Comparison of ENCODE assay signal across 8 cellular contexts in genomic region chr2:233331536-233331935, GRCh38. TPM values are rescaled to one million over a fixed set of nuclear protein-coding genes. Genes with fewer than 3 reads are reported as not detected.
A peak's percentile ranks its signal among the peaks of the same experiment; 100 is the strongest.
DNase-seq lines count a peak whose midpoint lies in the region; ATAC-seq, FAIRE-seq and TF ChIP-seq lines count a peak whose summit lies in the region.

No MANE protein-coding gene starts in this region.

- H2AFZ ChIP-seq in HepG2 (ENCODE audit: low read length) = no peak overlapping the region

- H3K4me2 ChIP-seq in HepG2 (ENCODE audit: low read depth, low read length) = no peak overlapping the region

- H3K4me3 ChIP-seq in liver (ENCODE audit: low read depth in 1 of 3, low read length in 3 of 3) (no peak overlapping the region), HepG2 (replicated peaks in 1 of 3; ENCODE audit: insufficient read depth in 1 of 3, low read depth in 2 of 3, low read length in 3 of 3) (no peak overlapping the region), HL-60 (replicated peaks; ENCODE audit: insufficient read depth, low read length) (no peak overlapping the region)

- H3K4me1 ChIP-seq in liver (ENCODE audit: control insufficient read depth in 4 of 4, insufficient read depth in 4 of 4, low read length in 3 of 4) (no peaks in the 10 kb centered on the region), HepG2 (ENCODE audit: insufficient read depth, low read length) (peaks cover 5% of the 10 kb centered on the region)

- DNase-seq in HepG2 (ENCODE audit: low spot score) = no peak
- DNase-seq in HL-60 (ENCODE audit: low read depth in 1 of 2, low spot score in 1 of 2) = peak; percentile 96 to 99
- DNase-seq in activated CD4-positive, alpha-beta memory T cell treated with anti-CD3 and anti-CD28 coated beads for 36 hours = peak; percentile 81
- peak; percentile 75 for DNase-seq in Right ventricle myocardium superior
- DNase-seq in stimulated activated CD4-positive, alpha-beta T cell treated with anti-CD3 and anti-CD28 coated beads, TNF-alpha, amount 100 ng/mL, for 1 hour (ENCODE audit: low read depth in 3 of 3, low spot score in 1 of 3) = peak in 2 of 3 donors; percentile 53 to 59
- DNase-seq in NCI-H146 (lab: John Stamatoyannopoulos, UW) = no peak
- DNase-seq in RKO (ENCODE audit: low spot score) = no peak

- H3K27me3 Mint-ChIP-seq in activated CD4-positive, alpha-beta memory T cell treated with anti-CD3 and anti-CD28 coated beads for 36 hours = no peaks in the 10 kb centered on the region

- TF ChIP-seq RAD21 in liver (IDR thresholded peaks at IDR 0.05) = peak in 1 of 2 donors; percentile 12
- no peak for TF ChIP-seq RAD21 in HepG2 (CRISPR knock-in tag; IDR thresholded peaks at IDR 0.05)

- no peak for FAIRE-seq in HepG2 (lab: Jason Lieb, UNC)

- H3K27ac ChIP-seq in liver (ENCODE audit: low read depth in 1 of 2, low read length in 2 of 2) (peak overlapping the region; percentile 49 to 70), HepG2 (ENCODE audit: extremely low read length, insufficient read depth, low read length) (no peak overlapping the region), HL-60 (replicated peaks) (peak overlapping the region; percentile 87)

- no peaks in the 10 kb centered on the region for H3K9me3 Mint-ChIP-seq in activated CD4-positive, alpha-beta memory T cell treated with anti-CD3 and anti-CD28 coated beads for 36 hours

- H3K9ac ChIP-seq in liver (ENCODE audit: low read depth in 1 of 2, low read length in 2 of 2) = no peak overlapping the region
- no peak overlapping the region for H3K9ac ChIP-seq in HepG2 (ENCODE audit: insufficient read depth, low read depth, low read length)

- no peaks in the 10 kb centered on the region for H4K20me1 ChIP-seq in HepG2 (ENCODE audit: insufficient read depth, low read length)

- H3K27me3 ChIP-seq in liver (ENCODE audit: control insufficient read depth in 4 of 4, insufficient read depth in 4 of 4, low read length in 3 of 4) (no peaks in the 10 kb centered on the region), HepG2 (ENCODE audit: control insufficient read depth in 1 of 2, insufficient read depth in 2 of 2, low read length in 2 of 2) (peaks cover 0 to 25% of the 10 kb centered on the region in 2 experiments; a peak in 2 of 5 replicates), HL-60 (ENCODE audit: insufficient read depth, poor library complexity, severe bottlenecking) (no peaks in the 10 kb centered on the region)

- ATAC-seq in HepG2 (no peak), Right ventricle myocardium superior (ENCODE audit: poor library complexity) (peak; percentile 81)

- WGBS in liver = 79% methylated on average over 15 of the region's 15 CpGs
- WGBS in HepG2 (ENCODE audit: low lambda C conversion rate) = 54% methylated on average over 15 of the region's 15 CpGs

- no TSS peak for BruUV-seq in HepG2 (replicated peaks; lab: Mats Ljungman, UMichigan)

- H3K4me3 Mint-ChIP-seq in activated CD4-positive, alpha-beta memory T cell treated with anti-CD3 and anti-CD28 coated beads for 36 hours = peak overlapping the region; percentile 1

- CTCF ChIA-PET in HepG2 (lab: Yijun Ruan, JAX; ENCODE audit: low intra/inter-chr PET ratio, low total read pairs) = no interaction called here
- CTCF ChIA-PET in activated CD4-positive, alpha-beta memory T cell treated with anti-CD3 and anti-CD28 coated beads for 36 hours (lab: Charles Lee) = interaction anchor here (1.0 to 2.2 kb wide), 3 partner anchors 12 to 112 kb away, joined by 4 to 11 read pairs (median 10); no protein-coding TSS in a partner anchor

- POLR2A ChIA-PET in HepG2 (lab: Yijun Ruan, JAX) = no interaction called here
- POLR2A ChIA-PET in activated CD4-positive, alpha-beta memory T cell treated with anti-CD3 and anti-CD28 coated beads for 36 hours (lab: Charles Lee) = interaction anchor here (1.1 kb wide), 1 partner anchor 22 kb away, joined by 3 read pairs; no protein-coding TSS in a partner anchor

- H3K4me1 Mint-ChIP-seq in activated CD4-positive, alpha-beta memory T cell treated with anti-CD3 and anti-CD28 coated beads for 36 hours (ENCODE audit: low read depth) = peaks cover 31% of the 10 kb centered on the region

- TF ChIP-seq EP300 in HepG2 (IDR thresholded peaks at IDR 0.05; ENCODE audit: low read depth in 2 of 2, low read length in 2 of 2) = no peak
- TF ChIP-seq EP300 in HepG2 (CRISPR knock-in tag; IDR thresholded peaks at IDR 0.05; ENCODE audit: borderline replicate concordance) = no peak

- no peak for TF ChIP-seq POLR2A in HepG2 (IDR thresholded peaks at IDR 0.05; ENCODE audit: insufficient read depth in 1 of 2, low read depth in 2 of 2, low read length in 2 of 2)

- no peaks in the 10 kb centered on the region for H3K79me2 ChIP-seq in HepG2 (ENCODE audit: insufficient read depth, low read length)

- H3K9me3 ChIP-seq in liver (ENCODE audit: control insufficient read depth in 4 of 4, low read length in 3 of 4) (no peaks in the 10 kb centered on the region), HepG2 (ENCODE audit: low read length) (no peaks in the 10 kb centered on the region)

- TF ChIP-seq CTCF in liver (IDR thresholded peaks at IDR 0.05; ENCODE audit: low read depth, low read length, missing input control) = no peak
- no peak for TF ChIP-seq CTCF in HepG2 (CRISPR knock-in tag; IDR thresholded peaks at IDR 0.05)
- no peak for TF ChIP-seq CTCF in HL-60 (IDR thresholded peaks at IDR 0.05; ENCODE audit: insufficient read depth, low read length)

- in situ Hi-C loops in HepG2 (cut with HindIII; ENCODE audit: extremely low pct_ligation_motif_present, low pct_unique_long_range_greater_than_20kb) = no loop called here

- H3K36me3 ChIP-seq in liver (ENCODE audit: control insufficient read depth in 4 of 4, insufficient read depth in 3 of 4, low read depth in 1 of 4, low read length in 3 of 4) (no peaks in the 10 kb centered on the region), HepG2 (replicated peaks in 1 of 2; ENCODE audit: control insufficient read depth in 1 of 2, insufficient read depth in 2 of 2, low read length in 2 of 2) (no peaks in the 10 kb centered on the region)

- peak overlapping the region; percentile 88 for H3K27ac Mint-ChIP-seq in activated CD4-positive, alpha-beta memory T cell treated with anti-CD3 and anti-CD28 coated beads for 36 hours

- H3K36me3 Mint-ChIP-seq in activated CD4-positive, alpha-beta memory T cell treated with anti-CD3 and anti-CD28 coated beads for 36 hours = no peaks in the 10 kb centered on the region

- intact Hi-C loops in HepG2 (cut with micrococcal nuclease; ENCODE audit: unreplicated experiment) (no loop called here), Right ventricle myocardium superior (cut with DNase I) (no loop called here)
- intact Hi-C loops in activated CD4-positive, alpha-beta memory T cell treated with anti-CD3 and anti-CD28 coated beads for 36 hours (cut with micrococcal nuclease) = loop anchor here (5.0 kb wide), 1 partner anchor 64 kb away; no protein-coding TSS in a partner anchor

RNA-seq across cellular contexts. Expression of gene DGKD, which starts 22.8 kb away (rescaled TPM):
- total RNA-seq in liver = 10 to 100 TPM in 1 of 2 donors, 1 to 10 TPM in 1; 9.7 to 16.4 TPM
- polyA plus RNA-seq in liver = 1 to 10 TPM; 4.8 to 6.8 TPM
- total RNA-seq in HepG2 (2016; rRNA removed; fragmentation: Illumina TruSeq; extraction: Trizol) = 20.6 and 24.5 TPM in 2 replicates
- total RNA-seq in HepG2 (2016; cell fraction: cytosol; rRNA removed; fragmentation: Illumina TruSeq; extraction: Trizol; ENCODE audit: low read depth) = 14.8 and 17.4 TPM in 2 replicates
- 16.3 and 24.8 TPM in 2 replicates for total RNA-seq in HepG2 (2016; cell fraction: insoluble cytoplasmic fraction; rRNA removed; fragmentation: Illumina TruSeq; extraction: Trizol)
- total RNA-seq in HepG2 (2016; cell fraction: membrane; rRNA removed; fragmentation: Illumina TruSeq; extraction: Trizol) = 17.6 and 18.2 TPM in 2 replicates
- 42.7 and 44.6 TPM in 2 replicates for total RNA-seq in HepG2 (2016; cell fraction: nucleus; rRNA removed; fragmentation: Illumina TruSeq; extraction: Trizol)
- 33.2 and 40.3 TPM in 2 replicates for polyA plus RNA-seq in HepG2 (2011; rRNA removed)
- polyA plus RNA-seq in HepG2 (2011; cell fraction: cytosol; rRNA removed) = 13.1 and 13.6 TPM in 2 replicates
- 303 and 327 TPM in 2 replicates for polyA plus RNA-seq in HepG2 (2011; cell fraction: nucleus; rRNA removed)
- 46.9 and 49.5 TPM in 2 replicates for polyA plus RNA-seq in HepG2 (2012)
- 5.9 and 7.2 TPM in 2 replicates for polyA plus RNA-seq in HepG2 (2016; cell fraction: cytosol; fragmentation: Illumina TruSeq; extraction: Trizol; ENCODE audit: low read depth)
- 8.2 and 10.8 TPM in 2 replicates for polyA plus RNA-seq in HepG2 (2016; cell fraction: insoluble cytoplasmic fraction; fragmentation: Illumina TruSeq; extraction: Trizol; ENCODE audit: low read depth)
- polyA plus RNA-seq in HepG2 (2016; cell fraction: membrane; fragmentation: Illumina TruSeq; extraction: Trizol; ENCODE audit: low read depth) = 5.2 and 5.9 TPM in 2 replicates
- polyA plus RNA-seq in HepG2 (2016; cell fraction: nucleus; fragmentation: Illumina TruSeq; extraction: Trizol; ENCODE audit: insufficient read depth, low read depth) = 119 and 132 TPM in 2 replicates
- 44.8 and 91.4 TPM in 2 replicates for polyA minus RNA-seq in HepG2 (2011; rRNA and poly(A)+ RNA removed; ENCODE audit: low replicate concordance)
- polyA minus RNA-seq in HepG2 (2011; cell fraction: cytosol; rRNA and poly(A)+ RNA removed) = 13.3 and 16.4 TPM in 2 replicates
- 54.7 and 79.4 TPM in 2 replicates for polyA minus RNA-seq in HepG2 (2011; cell fraction: nucleus; rRNA and poly(A)+ RNA removed)
- total RNA-seq in activated CD4-positive, alpha-beta memory T cell treated with anti-CD3 and anti-CD28 coated beads for 36 hours = 10 to 100 TPM; 44.2 to 46.4 TPM
- 27.2 TPM for total RNA-seq in Right ventricle myocardium superior

RNA-seq across cellular contexts. Expression of gene SAG, which starts 23.9 kb away (rescaled TPM):
- total RNA-seq in liver (not detected), HepG2 (2016; rRNA removed; fragmentation: Illumina TruSeq; extraction: Trizol) (not detected in 2 replicates), Right ventricle myocardium superior (not detected)
- polyA plus RNA-seq in liver (not detected), HepG2 (2011; rRNA removed) (not detected in 2 replicates)
- not detected in 2 replicates for total RNA-seq in HepG2 (2016; cell fraction: cytosol; rRNA removed; fragmentation: Illumina TruSeq; extraction: Trizol; ENCODE audit: low read depth)
- total RNA-seq in HepG2 (2016; cell fraction: insoluble cytoplasmic fraction; rRNA removed; fragmentation: Illumina TruSeq; extraction: Trizol) = not detected in 2 replicates
- not detected in 2 replicates for total RNA-seq in HepG2 (2016; cell fraction: membrane; rRNA removed; fragmentation: Illumina TruSeq; extraction: Trizol)
- total RNA-seq in HepG2 (2016; cell fraction: nucleus; rRNA removed; fragmentation: Illumina TruSeq; extraction: Trizol) = not detected in 2 replicates
- polyA plus RNA-seq in HepG2 (2011; cell fraction: cytosol; rRNA removed) = not detected in 2 replicates
- 0.31 TPM in 1 of 2 replicates, not detected in the other for polyA plus RNA-seq in HepG2 (2011; cell fraction: nucleus; rRNA removed)
- not detected in 2 replicates for polyA plus RNA-seq in HepG2 (2012)
- polyA plus RNA-seq in HepG2 (2016; cell fraction: cytosol; fragmentation: Illumina TruSeq; extraction: Trizol; ENCODE audit: low read depth) = not detected in 2 replicates
- not detected in 2 replicates for polyA plus RNA-seq in HepG2 (2016; cell fraction: insoluble cytoplasmic fraction; fragmentation: Illumina TruSeq; extraction: Trizol; ENCODE audit: low read depth)
- polyA plus RNA-seq in HepG2 (2016; cell fraction: membrane; fragmentation: Illumina TruSeq; extraction: Trizol; ENCODE audit: low read depth) = not detected in 2 replicates
- polyA plus RNA-seq in HepG2 (2016; cell fraction: nucleus; fragmentation: Illumina TruSeq; extraction: Trizol; ENCODE audit: insufficient read depth, low read depth) = not detected in 2 replicates
- not detected in 2 replicates for polyA minus RNA-seq in HepG2 (2011; rRNA and poly(A)+ RNA removed; ENCODE audit: low replicate concordance)
- not detected in 2 replicates for polyA minus RNA-seq in HepG2 (2011; cell fraction: cytosol; rRNA and poly(A)+ RNA removed)
- polyA minus RNA-seq in HepG2 (2011; cell fraction: nucleus; rRNA and poly(A)+ RNA removed) = not detected in 2 replicates
- 1 to 10 TPM in 1 of 2 experiments, under 1 TPM in 1; 0.27 to 1.3 TPM for total RNA-seq in activated CD4-positive, alpha-beta memory T cell treated with anti-CD3 and anti-CD28 coated beads for 36 hours

Comparison
In these comparisons a context has a peak if more than half of its experiments do, and no peak if none do; other contexts are left out.
1. DNase-seq: peak in HL-60 (2 of 2), activated CD4-positive, alpha-beta memory T cell treated with anti-CD3 and anti-CD28 coated beads for 36 hours (single experiment), Right ventricle myocardium superior (single experiment) and stimulated activated CD4-positive, alpha-beta T cell treated with anti-CD3 and anti-CD28 coated beads, TNF-alpha, amount 100 ng/mL, for 1 hour (2 of 3); none in HepG2 (single experiment), NCI-H146 (single experiment) and RKO (single experiment).